1 cellular context compared by ENCODE assay signal in the genomic region with DNA sequence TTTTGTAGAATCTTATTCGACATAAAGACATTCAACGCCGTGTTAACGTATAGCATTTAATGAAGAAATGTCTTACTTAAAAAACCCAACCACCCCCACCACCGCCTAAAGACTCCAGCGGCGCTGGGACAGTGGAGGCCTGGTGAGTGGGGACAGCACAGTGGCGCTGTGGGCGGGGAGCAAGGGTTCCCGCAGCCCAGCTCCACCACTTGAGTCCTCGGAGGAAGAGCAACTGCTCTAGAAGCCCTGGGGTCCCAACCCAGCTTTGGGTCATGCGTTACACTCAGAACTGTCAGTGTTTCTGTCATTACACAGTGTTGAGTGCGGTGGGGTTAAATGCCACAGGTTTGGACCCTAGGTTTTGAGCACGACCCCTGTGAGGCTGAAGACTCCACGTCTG.
TF ChIP-seq lines count a peak whose summit lies in the region.

No MANE protein-coding gene starts in this region.

TF ChIP-seq in liver, 16 proteins besides CTCF, POLR2A, EP300 and RAD21 (continued from another document):
- TF ChIP-seq, protein P1, sequence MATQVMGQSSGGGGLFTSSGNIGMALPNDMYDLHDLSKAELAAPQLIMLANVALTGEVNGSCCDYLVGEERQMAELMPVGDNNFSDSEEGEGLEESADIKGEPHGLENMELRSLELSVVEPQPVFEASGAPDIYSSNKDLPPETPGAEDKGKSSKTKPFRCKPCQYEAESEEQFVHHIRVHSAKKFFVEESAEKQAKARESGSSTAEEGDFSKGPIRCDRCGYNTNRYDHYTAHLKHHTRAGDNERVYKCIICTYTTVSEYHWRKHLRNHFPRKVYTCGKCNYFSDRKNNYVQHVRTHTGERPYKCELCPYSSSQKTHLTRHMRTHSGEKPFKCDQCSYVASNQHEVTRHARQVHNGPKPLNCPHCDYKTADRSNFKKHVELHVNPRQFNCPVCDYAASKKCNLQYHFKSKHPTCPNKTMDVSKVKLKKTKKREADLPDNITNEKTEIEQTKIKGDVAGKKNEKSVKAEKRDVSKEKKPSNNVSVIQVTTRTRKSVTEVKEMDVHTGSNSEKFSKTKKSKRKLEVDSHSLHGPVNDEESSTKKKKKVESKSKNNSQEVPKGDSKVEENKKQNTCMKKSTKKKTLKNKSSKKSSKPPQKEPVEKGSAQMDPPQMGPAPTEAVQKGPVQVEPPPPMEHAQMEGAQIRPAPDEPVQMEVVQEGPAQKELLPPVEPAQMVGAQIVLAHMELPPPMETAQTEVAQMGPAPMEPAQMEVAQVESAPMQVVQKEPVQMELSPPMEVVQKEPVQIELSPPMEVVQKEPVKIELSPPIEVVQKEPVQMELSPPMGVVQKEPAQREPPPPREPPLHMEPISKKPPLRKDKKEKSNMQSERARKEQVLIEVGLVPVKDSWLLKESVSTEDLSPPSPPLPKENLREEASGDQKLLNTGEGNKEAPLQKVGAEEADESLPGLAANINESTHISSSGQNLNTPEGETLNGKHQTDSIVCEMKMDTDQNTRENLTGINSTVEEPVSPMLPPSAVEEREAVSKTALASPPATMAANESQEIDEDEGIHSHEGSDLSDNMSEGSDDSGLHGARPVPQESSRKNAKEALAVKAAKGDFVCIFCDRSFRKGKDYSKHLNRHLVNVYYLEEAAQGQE (IDR thresholded peaks at IDR 0.05): no peak
